Comparison of ENCODE assay signal across 26 cellular contexts in the genomic region with DNA sequence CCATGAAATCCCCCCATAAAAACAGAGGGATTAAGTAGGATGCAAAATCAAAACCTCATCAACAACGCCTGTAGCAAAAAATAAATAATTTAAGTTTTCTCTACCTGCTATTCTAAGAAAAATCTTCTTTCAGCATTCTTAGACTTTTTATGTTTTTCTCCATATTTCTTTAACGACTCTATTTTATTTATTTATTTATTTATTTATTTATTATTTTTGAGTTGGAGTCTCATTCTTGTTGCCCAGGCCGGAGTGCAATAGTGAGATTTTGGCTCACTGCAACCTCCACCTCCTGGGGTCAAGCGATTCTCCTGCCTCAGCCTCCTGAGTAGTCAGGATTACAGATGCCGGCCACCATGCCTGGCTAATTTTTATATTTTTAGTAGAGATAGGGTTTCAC.
"Had no signal": no experiment of that assay in that cellular context is flagged by ENCODE, and none has a peak within 500 bp of the region (broad histone marks: within the 10 kb centered on the region; RNA-seq: fewer than 3 reads in every experiment).

No MANE protein-coding gene starts in this region.

- ATAC-seq: stimulated activated effector memory CD8-positive, alpha-beta T cell treated with anti-CD3 and anti-CD28 coated beads, Interleukin-12 subunit alpha, Interleukin-12 subunit beta, amount 100 ng/mL, for 72 hours; stimulated activated memory B cell treated with anti-CD40 and anti-IgM and Interleukin-4, amounts not matched to agents 10 μg/mL and 1 μg/mL and 100 μg/mL, for 72 hours; stimulated activated naive B cell treated with anti-CD40 and anti-IgM and Interleukin-4, amounts not matched to agents 10 μg/mL and 1 μg/mL and 100 μg/mL, for 72 hours; stimulated activated naive CD8-positive, alpha-beta T cell treated with anti-CD3 and anti-CD28 coated beads, Interleukin-15, amount 100 ng/mL, for 72 hours; stimulated activated naive CD8-positive, alpha-beta T cell treated with anti-CD3 and anti-CD28 coated beads, Interleukin-15, Interleukin-2, amounts not matched to agents 100 U/mL and 50 U/mL, for 24 hours; upper lobe of right lung had no signal

- H3K4me3 ChIP-seq: stomach, suprapubic skin, testis, thoracic aorta, thyroid gland, tibial nerve, transverse colon, upper lobe of left lung, upper lobe of right lung, uterus, vagina had no signal

- H3K9me3 ChIP-seq: stomach, suprapubic skin, testis, thoracic aorta, thyroid gland, tibial nerve, transverse colon, upper lobe of left lung, upper lobe of right lung, uterus, vagina had no signal

- H3K27ac ChIP-seq: stomach, suprapubic skin, testis, thoracic aorta, thyroid gland, tibial nerve, transverse colon, upper lobe of left lung, upper lobe of right lung, uterus, vagina had no signal

- H3K27me3 ChIP-seq: stomach, suprapubic skin, testis, thyroid gland, tibial nerve, transverse colon, upper lobe of left lung, upper lobe of right lung, uterus, vagina had no signal

- DNase-seq: stimulated activated CD4-positive, alpha-beta T cell treated with anti-CD3 and anti-CD28 coated beads, Interleukin-2, amount 100 ng/mL, for 48 hours; stimulated activated CD4-positive, alpha-beta T cell treated with anti-CD3 and anti-CD28 coated beads, Interleukin-4, amount 100 ng/mL, for 1 hour; stimulated activated CD4-positive, alpha-beta T cell treated with anti-CD3 and anti-CD28 coated beads, Interleukin-4, amount 100 ng/mL, for 24 hours; stimulated activated CD4-positive, alpha-beta T cell treated with anti-CD3 and anti-CD28 coated beads, Interleukin-4, amount 100 ng/mL, for 4 hours; stimulated activated CD8-positive, alpha-beta memory T cell treated with anti-CD3 and anti-CD28 coated beads, Interleukin-4, amount 100 ng/mL, for 48 hours; stimulated activated naive B cell treated with anti-CD40 and anti-IgM and Interleukin-4, amounts not matched to agents 10 μg/mL and 1 μg/mL and 100 μg/mL, for 72 hours; stimulated activated naive CD4-positive, alpha-beta T cell; stimulated activated naive CD4-positive, alpha-beta T cell treated with Interleukin-2 at 50 U/mL for 16 hours; stimulated activated naive CD8-positive, alpha-beta T cell treated with anti-CD3 and anti-CD28 coated beads, Interleukin-15, amount 100 ng/mL, for 72 hours; stimulated activated naive CD8-positive, alpha-beta T cell treated with anti-CD3 and anti-CD28 coated beads, Interleukin-15, Interleukin-2, amounts not matched to agents 100 U/mL and 50 U/mL, for 24 hours; stomach; substantia nigra; testis; thyroid gland; transverse colon; trophoblast cell; upper lobe of left lung; upper lobe of right lung; uterus had no signal

- H3K4me1 ChIP-seq: stomach, suprapubic skin, testis, thyroid gland, tibial nerve, transverse colon, upper lobe of left lung, upper lobe of right lung, uterus, vagina had no signal

- H3K36me3 ChIP-seq: stomach, suprapubic skin, thoracic aorta, thyroid gland, tibial nerve, transverse colon, upper lobe of left lung, upper lobe of right lung, uterus, vagina had no signal

- FAIRE-seq: urothelium cell line had no signal
